In the genomic region with DNA sequence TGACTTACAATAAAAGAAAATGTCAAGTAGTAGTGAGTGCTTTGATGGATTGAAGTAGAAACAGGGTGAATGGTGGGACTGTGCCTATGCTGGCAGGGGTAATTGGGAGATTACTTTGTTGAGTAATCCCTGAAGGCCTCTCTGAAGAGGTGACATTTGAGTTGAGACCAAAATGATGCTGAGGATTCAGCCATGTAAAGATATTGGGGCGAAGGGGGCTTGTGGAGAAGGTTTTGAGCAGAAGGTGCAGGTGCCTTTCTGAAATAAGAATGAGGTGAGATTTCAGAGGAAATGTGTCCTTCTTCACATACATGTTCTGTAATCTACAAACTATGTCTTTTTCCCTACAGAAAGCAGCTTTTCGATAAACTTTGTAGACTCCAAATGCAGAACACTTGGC, we compare ENCODE assay signal across 25 cellular contexts.
"Had no signal": no experiment of that assay in that cellular context is flagged by ENCODE, and none has a peak within 500 bp of the region (broad histone marks: within the 10 kb centered on the region; RNA-seq: fewer than 3 reads in every experiment).

No MANE protein-coding gene starts in this region.

- H3K27me3 Mint-ChIP-seq: activated naive CD8-positive, alpha-beta T cell treated with anti-CD3 and anti-CD28 coated beads, Interleukin-2, amount 10 ng/mL, durations not matched to agents 7 days and 5 days; activated T-cell treated with anti-CD3 and anti-CD28 coated beads, Interleukin-2, amount 50 U/mL, for 24 hours; activated T-helper 17 cell treated with anti-CD3 and anti-CD28 coated beads, Interleukin-2, amount 50 U/mL, for 72 hours; central memory CD8-positive, alpha-beta T cell; stimulated activated naive CD8-positive, alpha-beta T cell treated with anti-CD3 and anti-CD28 coated beads, Interleukin-15, amount 100 ng/mL, for 72 hours had no signal

- H3K4me3 ChIP-seq: breast epithelium, dorsolateral prefrontal cortex, esophagus squamous epithelium, gastrocnemius medialis, left ventricle myocardium inferior, pancreas, psoas muscle, tibial artery had no signal

- DNase-seq: activated CD4-positive, alpha-beta T cell treated with anti-CD3 and anti-CD28 coated beads for 1 hour; activated CD8-positive, alpha-beta memory T cell treated with anti-CD3 and anti-CD28 coated beads for 24 hours; activated CD8-positive, alpha-beta memory T cell treated with anti-CD3 and anti-CD28 coated beads, Interleukin-2, amount 50 U/mL, for 4 hours; activated naive CD8-positive, alpha-beta T cell treated with anti-CD3 and anti-CD28 coated beads, Interleukin-2, amount 10 ng/mL, durations not matched to agents 7 days and 5 days; activated T-cell treated with anti-CD3 and anti-CD28 coated beads, Interleukin-2, amount 50 U/mL, for 24 hours; amniotic stem cell; dorsolateral prefrontal cortex; endodermal cell; esophagus squamous epithelium; gastrocnemius medialis; hypothalamus; left ventricle myocardium inferior; natural killer cell; pancreas; psoas muscle; right cardiac atrium; stimulated activated CD4-positive, alpha-beta T cell treated with anti-CD3 and anti-CD28 coated beads, Interleukin-1b, Interleukin-23, amount 100 ng/mL, for 48 hours; stimulated activated naive CD8-positive, alpha-beta T cell treated with anti-CD3 and anti-CD28 coated beads, Interleukin-15, amount 100 ng/mL, for 72 hours; tibial artery; WERI-Rb-1 had no signal

- H3K27ac Mint-ChIP-seq: activated naive CD8-positive, alpha-beta T cell treated with anti-CD3 and anti-CD28 coated beads, Interleukin-2, amount 10 ng/mL, durations not matched to agents 7 days and 5 days; activated T-cell treated with anti-CD3 and anti-CD28 coated beads, Interleukin-2, amount 50 U/mL, for 24 hours; activated T-helper 17 cell treated with anti-CD3 and anti-CD28 coated beads, Interleukin-2, amount 50 U/mL, for 72 hours; endodermal cell; natural killer cell had no signal

- H3K4me1 ChIP-seq: breast epithelium, pancreas, psoas muscle, tibial artery had no signal

- H3K9me3 ChIP-seq: breast epithelium, esophagus squamous epithelium, gastrocnemius medialis, left ventricle myocardium inferior, pancreas, psoas muscle, tibial artery had no signal

- H3K27me3 ChIP-seq: breast epithelium, esophagus squamous epithelium, pancreas, tibial artery had no signal

- H3K36me3 ChIP-seq: breast epithelium, esophagus squamous epithelium, gastrocnemius medialis, left ventricle myocardium inferior, pancreas, tibial artery, WERI-Rb-1 had no signal

- FAIRE-seq: colon, pancreas, TTC549 had no signal

- H3K27ac ChIP-seq: breast epithelium, dorsolateral prefrontal cortex, esophagus squamous epithelium, gastrocnemius medialis, left ventricle myocardium inferior, pancreas, psoas muscle, tibial artery, WERI-Rb-1 had no signal

- H3K36me3 Mint-ChIP-seq: natural killer cell had no signal

- H3K9me3 Mint-ChIP-seq: activated naive CD8-positive, alpha-beta T cell treated with anti-CD3 and anti-CD28 coated beads, Interleukin-2, amount 10 ng/mL, durations not matched to agents 7 days and 5 days; activated T-cell treated with anti-CD3 and anti-CD28 coated beads, Interleukin-2, amount 50 U/mL, for 24 hours; activated T-helper 17 cell treated with anti-CD3 and anti-CD28 coated beads, Interleukin-2, amount 50 U/mL, for 72 hours; central memory CD8-positive, alpha-beta T cell; endodermal cell; natural killer cell had no signal

- ATAC-seq: gastrocnemius medialis, pancreas, psoas muscle, right cardiac atrium had no signal

- H3K4me3 Mint-ChIP-seq: activated naive CD8-positive, alpha-beta T cell treated with anti-CD3 and anti-CD28 coated beads, Interleukin-2, amount 10 ng/mL, durations not matched to agents 7 days and 5 days; activated T-helper 17 cell treated with anti-CD3 and anti-CD28 coated beads, Interleukin-2, amount 50 U/mL, for 72 hours; central memory CD8-positive, alpha-beta T cell; endodermal cell; natural killer cell had no signal
